Comparison of ENCODE assay signal across 8 cellular contexts in the genomic region with DNA sequence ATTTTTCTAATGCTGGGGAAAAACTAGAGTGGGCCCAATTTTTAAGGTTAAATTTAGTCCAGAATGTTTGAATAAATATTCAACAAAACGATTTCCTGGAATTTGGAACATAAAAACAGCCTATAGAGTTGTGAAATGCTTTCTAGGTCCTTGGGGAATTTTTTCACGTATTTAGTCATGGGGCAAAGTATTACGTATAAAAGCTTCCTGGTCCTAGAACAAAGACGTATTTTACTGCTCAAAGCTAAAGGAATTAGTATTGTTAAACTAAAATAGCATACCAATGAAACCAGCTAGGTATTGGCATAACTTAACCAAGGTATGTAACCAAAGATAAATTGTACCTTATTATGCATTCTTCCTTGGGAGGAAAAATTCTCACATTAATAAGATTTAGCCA. TPM values are rescaled to one million over a fixed set of nuclear protein-coding genes. Genes with fewer than 3 reads are reported as not detected.
DNase-seq lines count a peak whose midpoint lies in the region; ATAC-seq and TF ChIP-seq lines count a peak whose summit lies in the region.

No MANE protein-coding gene starts in this region.

- H3K27me3 ChIP-seq in mononuclear cell (ENCODE audit: insufficient read depth, low read length), result no peaks in the 10 kb centered on the region

- H3K9me3 ChIP-seq in mononuclear cell (ENCODE audit: low read depth, low read length), result no peaks in the 10 kb centered on the region

- peak; percentile 30 for DNase-seq in ACHN
- peak; percentile 69 for DNase-seq in HS-5 (ENCODE audit: low read depth)
- peak; percentile 90 to 92 for DNase-seq in cardiac fibroblast (ENCODE audit: low read depth in 2 of 2)
- DNase-seq in hepatic stellate cell (ENCODE audit: low spot score), result no peak
- DNase-seq in effector CD8-positive, alpha-beta T cell (lab: John Stamatoyannopoulos, UW), result no peak
- DNase-seq in SIG-M5 treated with dmso at 0.1 percent for 504 hours (lab: John Stamatoyannopoulos, UW; ENCODE audit: unreplicated experiment), result no peak

- H3K4me1 ChIP-seq in mononuclear cell (ENCODE audit: insufficient read depth, low read length), result peaks cover 26% of the 10 kb centered on the region

- in situ Hi-C loops in ACHN (cut with HindIII; ENCODE audit: low pct_ligation_motif_present, low pct_unique_long_range_greater_than_20kb, low sequenced_read_pairs), result no loop called here

- H3K4me3 ChIP-seq in cardiac fibroblast (replicated peaks in 1 of 2; ENCODE audit: low read depth in 2 of 2, low read length in 2 of 2), result peak overlapping the region; percentile 78 to 81
- peak overlapping the region; percentile 67 for H3K4me3 ChIP-seq in mononuclear cell (ENCODE audit: low read length)

- no peak for TF ChIP-seq CTCF in cardiac fibroblast (IDR thresholded peaks at IDR 0.05; ENCODE audit: low read depth, low read length)

- no peak for ATAC-seq in HG02870 (IDR thresholded peaks at IDR 0.05; ENCODE audit: unreplicated experiment)

RNA-seq across cellular contexts. Expression of gene SESTD1, which starts 1.6 kb away (rescaled TPM):
- total RNA-seq in mononuclear cell, result 20.1 TPM

Comparison
In these comparisons a context has a peak if more than half of its experiments do, and no peak if none do; other contexts are left out.
1. DNase-seq: peak in ACHN (single experiment), HS-5 (single experiment) and cardiac fibroblast (2 of 2); none in hepatic stellate cell (single experiment), effector CD8-positive, alpha-beta T cell (single experiment) and SIG-M5 treated with dmso at 0.1 percent for 504 hours (single experiment).